22 cellular contexts compared by ENCODE assay signal in the genomic region with DNA sequence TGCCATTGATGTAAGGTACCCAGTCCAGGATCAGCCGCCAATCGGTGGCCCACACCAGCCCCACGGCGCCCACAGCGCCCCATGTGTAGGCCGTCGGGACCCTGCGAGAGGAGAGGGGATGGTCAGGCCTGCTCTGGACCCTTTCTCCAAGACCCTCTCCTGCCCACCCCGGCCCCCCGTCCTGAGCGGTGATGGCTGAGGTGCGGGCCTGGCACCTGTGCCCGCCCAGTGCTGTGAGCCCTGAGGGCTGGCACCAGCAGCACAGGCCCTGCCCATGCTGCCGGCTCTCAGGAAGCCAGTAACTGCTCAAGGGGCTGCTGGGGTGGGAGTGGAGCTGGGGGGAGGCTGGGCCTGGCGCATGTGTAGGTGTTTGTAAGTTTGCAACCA.
"Had no signal": no experiment of that assay in that cellular context is flagged by ENCODE, and none has a peak within 500 bp of the region (broad histone marks: within the 10 kb centered on the region; RNA-seq: fewer than 3 reads in every experiment).

No MANE protein-coding gene starts in this region.

- H3K4me1 Mint-ChIP-seq: nephron had no signal

- H3K27me3 ChIP-seq: esophagus muscularis mucosa, gastroesophageal sphincter, left lung, right lobe of liver, testis, transverse colon had no signal

- H3K27me3 Mint-ChIP-seq: memory B cell; naive B cell; stimulated activated memory B cell treated with anti-CD40 and anti-IgM and Interleukin-4, amounts not matched to agents 10 μg/mL and 1 μg/mL and 100 μg/mL, for 72 hours; stimulated activated naive CD8-positive, alpha-beta T cell treated with anti-CD3 and anti-CD28 coated beads, Interleukin-15, Interleukin-2, amounts not matched to agents 100 ng/mL and 50 ng/mL, for 24 hours had no signal

- H3K4me3 Mint-ChIP-seq: memory B cell; naive B cell; nephron; stimulated activated memory B cell treated with anti-CD40 and anti-IgM and Interleukin-4, amounts not matched to agents 10 μg/mL and 1 μg/mL and 100 μg/mL, for 72 hours; stimulated activated naive CD8-positive, alpha-beta T cell treated with anti-CD3 and anti-CD28 coated beads, Interleukin-15, Interleukin-2, amounts not matched to agents 100 ng/mL and 50 ng/mL, for 24 hours had no signal

- H3K9ac ChIP-seq: parathyroid adenoma had no signal

- H3K36me3 Mint-ChIP-seq: naive B cell had no signal

- DNase-seq: effector memory CD4-positive, alpha-beta T cell; foreskin fibroblast; glutamatergic neuron; islet precursor cell; lower lobe of right lung; midbrain; naive B cell; right lobe of liver; stimulated activated CD4-positive, alpha-beta T cell treated with anti-CD3 and anti-CD28 coated beads, Interleukin-4, amount 100 ng/mL, for 1 hour; stimulated activated CD8-positive, alpha-beta memory T cell treated with anti-CD3 and anti-CD28 coated beads, Interleukin-4, amount 100 ng/mL, for 48 hours; testis; transverse colon had no signal

- ATAC-seq: gastroesophageal sphincter, left lung had no signal

- H2AFZ ChIP-seq: parathyroid adenoma had no signal

- H3K9me3 ChIP-seq: esophagus muscularis mucosa, gastroesophageal sphincter, left lung, lower lobe of right lung, prostate gland, right lobe of liver, testis, transverse colon had no signal

- H3K9me3 Mint-ChIP-seq: memory B cell; naive B cell; nephron; stimulated activated memory B cell treated with anti-CD40 and anti-IgM and Interleukin-4, amounts not matched to agents 10 μg/mL and 1 μg/mL and 100 μg/mL, for 72 hours; stimulated activated naive CD8-positive, alpha-beta T cell treated with anti-CD3 and anti-CD28 coated beads, Interleukin-15, Interleukin-2, amounts not matched to agents 100 ng/mL and 50 ng/mL, for 24 hours had no signal

- FAIRE-seq: endometrium had no signal

- H3K4me3 ChIP-seq: esophagus muscularis mucosa, gastroesophageal sphincter, left lung, lower lobe of right lung, prostate gland, right lobe of liver, testis, transverse colon had no signal

- H3K27ac Mint-ChIP-seq: memory B cell; nephron; stimulated activated memory B cell treated with anti-CD40 and anti-IgM and Interleukin-4, amounts not matched to agents 10 μg/mL and 1 μg/mL and 100 μg/mL, for 72 hours; stimulated activated naive CD8-positive, alpha-beta T cell treated with anti-CD3 and anti-CD28 coated beads, Interleukin-15, Interleukin-2, amounts not matched to agents 100 ng/mL and 50 ng/mL, for 24 hours had no signal

- H3K27ac ChIP-seq: esophagus muscularis mucosa, gastroesophageal sphincter, left lung, lower lobe of right lung, parathyroid adenoma, prostate gland, right lobe of liver, testis, transverse colon had no signal
